In genomic region chr20:2754426-2754825, GRCh38 we compare ENCODE assay signal across 17 cellular contexts.
"Had no signal": no experiment of that assay in that cellular context is flagged by ENCODE, and none has a peak within 500 bp of the region (broad histone marks: within the 10 kb centered on the region; RNA-seq: fewer than 3 reads in every experiment).

No MANE protein-coding gene starts in this region.

- DNase-seq: activated CD4-positive, alpha-beta T cell treated with anti-CD3 and anti-CD28 coated beads, Interleukin-2, amount 10 ng/mL, durations not matched to agents 7 days and 5 days; activated naive CD8-positive, alpha-beta T cell treated with anti-CD3 and anti-CD28 coated beads, Interleukin-2, amount 10 ng/mL, durations not matched to agents 7 days and 5 days; brain microvascular endothelial cell; cortex of kidney; effector CD4-positive, alpha-beta T cell; esophagus squamous epithelium; foreskin fibroblast; kidney glomerular epithelial cell; mesenchymal stem cell; retina; small intestine; stimulated activated CD4-positive, alpha-beta T cell treated with anti-CD3 and anti-CD28 coated beads, Interleukin-4, amount 100 ng/mL, for 4 hours; stimulated activated CD8-positive, alpha-beta memory T cell treated with anti-CD3 and anti-CD28 coated beads, Interleukin-4, amount 100 ng/mL, for 48 hours; stimulated activated naive CD4-positive, alpha-beta T cell treated with Interleukin-2 at 50 U/mL for 16 hours; T-helper 2 cell; upper lobe of left lung had no signal

- H3K4me3 Mint-ChIP-seq: activated CD4-positive, alpha-beta T cell treated with anti-CD3 and anti-CD28 coated beads, Interleukin-2, amount 10 ng/mL, durations not matched to agents 7 days and 5 days; activated naive CD8-positive, alpha-beta T cell treated with anti-CD3 and anti-CD28 coated beads, Interleukin-2, amount 10 ng/mL, durations not matched to agents 7 days and 5 days had no signal

- H3K27ac Mint-ChIP-seq: activated CD4-positive, alpha-beta T cell treated with anti-CD3 and anti-CD28 coated beads, Interleukin-2, amount 10 ng/mL, durations not matched to agents 7 days and 5 days; activated naive CD8-positive, alpha-beta T cell treated with anti-CD3 and anti-CD28 coated beads, Interleukin-2, amount 10 ng/mL, durations not matched to agents 7 days and 5 days had no signal

- H3K4me3 ChIP-seq: esophagus squamous epithelium, suprapubic skin, upper lobe of left lung had no signal

- H3K36me3 Mint-ChIP-seq: activated naive CD8-positive, alpha-beta T cell treated with anti-CD3 and anti-CD28 coated beads, Interleukin-2, amount 10 ng/mL, durations not matched to agents 7 days and 5 days had no signal

- H3K9me3 Mint-ChIP-seq: activated CD4-positive, alpha-beta T cell treated with anti-CD3 and anti-CD28 coated beads, Interleukin-2, amount 10 ng/mL, durations not matched to agents 7 days and 5 days; activated naive CD8-positive, alpha-beta T cell treated with anti-CD3 and anti-CD28 coated beads, Interleukin-2, amount 10 ng/mL, durations not matched to agents 7 days and 5 days had no signal
